In genomic region chr3:197242784-197243432, GRCh38 we compare ENCODE assay signal across 2 cellular contexts.
TF ChIP-seq lines count a peak whose summit lies in the region.

No MANE protein-coding gene starts in this region.

TF ChIP-seq in HCT116, 20 proteins besides CTCF, POLR2A, EP300 and RAD21 (continued from another document):
- no peak for TF ChIP-seq REST (IDR thresholded peaks at IDR 0.05; ENCODE audit: low read depth)

TF ChIP-seq in WTC11, 78 proteins besides CTCF, POLR2A, EP300 and RAD21 (continued from another document):
- TF ChIP-seq ZNF532 (CRISPR knock-in tag; IDR thresholded peaks at IDR 0.05; ENCODE audit: borderline replicate concordance) = no peak
- TF ChIP-seq MLX (CRISPR knock-in tag; IDR thresholded peaks at IDR 0.05) = no peak
- no peak for TF ChIP-seq SMAD3 (CRISPR knock-in tag; IDR thresholded peaks at IDR 0.05; ENCODE audit: borderline replicate concordance)
- TF ChIP-seq IRF1 (CRISPR knock-in tag; IDR thresholded peaks at IDR 0.05) = no peak
